In genomic region chr18:68148862-68149261, GRCh38 we compare ENCODE assay signal across 1 cellular context.
TF ChIP-seq lines count a peak whose summit lies in the region.

No MANE protein-coding gene starts in this region.

TF ChIP-seq in H1, 55 proteins besides CTCF, POLR2A, EP300 and RAD21 (continued from another document):
- 0 out of 2 replicates have a peak, but pooled peaks have one; percentile 9 for TF ChIP-seq JUND (IDR thresholded peaks at IDR 0.05; ENCODE audit: low read length)
- peak; percentile 68 for TF ChIP-seq CREB1 (IDR thresholded peaks at IDR 0.05)
- peak; percentile 80; the same call in 1 of the 2 replicates for TF ChIP-seq ATF2 (IDR thresholded peaks at IDR 0.05; ENCODE audit: low read length)
- TF ChIP-seq RFX5 (IDR thresholded peaks at IDR 0.05; ENCODE audit: borderline replicate concordance, low read depth, low read length) = no peak
- TF ChIP-seq YY1 (IDR thresholded peaks at IDR 0.05; ENCODE audit: low read depth, low read length) = no peak
